ENCODE assay signal across 19 cellular contexts in genomic region chr14:32898876-32899275, GRCh38. TPM values are rescaled to one million over a fixed set of nuclear protein-coding genes. Genes with fewer than 3 reads are reported as not detected.
A peak's percentile ranks its signal among the peaks of the same experiment; 100 is the strongest.
DNase-seq lines count a peak whose midpoint lies in the region; TF ChIP-seq lines count a peak whose summit lies in the region.
"Had no signal": no experiment of that assay in that cellular context is flagged by ENCODE, and none has a peak within 500 bp of the region (broad histone marks: within the 10 kb centered on the region; RNA-seq: fewer than 3 reads in every experiment).

No MANE protein-coding gene starts in this region.

- H3K4me1 ChIP-seq in KMS-11 (ENCODE audit: low read depth, poor library complexity, severe bottlenecking) (peaks cover 33% of the 10 kb centered on the region), OCI-LY3 (ENCODE audit: low read length) (peaks cover 32% of the 10 kb centered on the region), fibroblast of lung (ENCODE audit: control insufficient read depth, extremely low read depth, insufficient read depth, low read length) (no peaks in the 10 kb centered on the region)
- H3K4me1 ChIP-seq: A549 had no signal

- H3K4me2 ChIP-seq in KMS-11 (peak overlapping the region; percentile 71), OCI-LY3 (ENCODE audit: low read length) (peak overlapping the region; percentile 62), fibroblast of lung (ENCODE audit: extremely low read depth, insufficient read depth, low read length) (no peak overlapping the region)
- H3K4me2 ChIP-seq: A549 had no signal

- H3K9me3 ChIP-seq in OCI-LY3 (ENCODE audit: insufficient read depth, low read length) (no peaks in the 10 kb centered on the region), fibroblast of lung (ENCODE audit: control insufficient read depth, insufficient read depth, low read depth, low read length) (no peaks in the 10 kb centered on the region)
- H3K9me3 ChIP-seq: A549 had no signal

- DNase-seq in GM12864 (ENCODE audit: low read depth), result peak; percentile 2
- DNase-seq in fibroblast of lung (ENCODE audit: low read depth in 2 of 2), result peak in 1 of 2 donors; percentile 30
- DNase-seq in activated gamma-delta T cell treated with Interleukin-2 at 50 U/mL for 16 hours, result no peak
- DNase-seq in G401 (ENCODE audit: low spot score), result no peak
- DNase-seq in posterior vena cava (ENCODE audit: low spot score), result no peak
- DNase-seq in effector CD8-positive, alpha-beta T cell (lab: John Stamatoyannopoulos, UW), result no peak
- DNase-seq: 8988T; C1 segment of cervical spinal cord; Calu3; CD4-positive, alpha-beta memory T cell; COR-L47; DND-41; GDM1; GM23248; H7; HCEC 1CT had no signal

- TF ChIP-seq CTCF in GM12864 (IDR thresholded peaks at IDR 0.05; ENCODE audit: low read depth, low read length, missing control alignments) (no peak), KMS-11 (conservative IDR thresholded peaks at IDR 0.05; ENCODE audit: low read depth, low read length) (no peak), OCI-LY3 (IDR thresholded peaks at IDR 0.05; ENCODE audit: low read depth, low read length) (no peak), fibroblast of lung (conservative IDR thresholded peaks at IDR 0.05 in 1 of 2, IDR thresholded peaks at IDR 0.05 in 1 of 2; ENCODE audit: low read depth in 1 of 2, low read length in 2 of 2) (no peak)

- intact Hi-C loops in posterior vena cava (cut with DNase I), result no loop called here

- H3K4me3 ChIP-seq in GM12864 (ENCODE audit: low read depth, low read length) (no peak overlapping the region), KMS-11 (IDR thresholded peaks at IDR 0.05; ENCODE audit: insufficient read depth, low read depth, low read length) (no peak overlapping the region), OCI-LY3 (ENCODE audit: low read length) (peak overlapping the region; percentile 38), fibroblast of lung (replicated peaks in 1 of 4; ENCODE audit: control extremely low read depth in 1 of 4, insufficient read depth in 1 of 4, low read depth in 3 of 4, low read length in 4 of 4) (no peak overlapping the region)
- H3K4me3 ChIP-seq: A549, GM23248 had no signal

- H2AFZ ChIP-seq in KMS-11 (ENCODE audit: low read depth) (no peak overlapping the region), OCI-LY3 (ENCODE audit: low read depth, low read length) (peak overlapping the region; percentile 29; the same call in 1 of the 2 replicates), fibroblast of lung (ENCODE audit: low read length) (peak overlapping the region; percentile 47)

- H3K27ac ChIP-seq in KMS-11 (peak overlapping the region; percentile 7; the same call in 1 of the 2 replicates), OCI-LY3 (ENCODE audit: low read length) (peak overlapping the region; percentile 71), fibroblast of lung (ENCODE audit: insufficient read depth, low read length) (no peak overlapping the region)
- H3K27ac ChIP-seq: A549, GM23248 had no signal

- H4K20me1 ChIP-seq in KMS-11 (ENCODE audit: insufficient read depth) (no peaks in the 10 kb centered on the region), OCI-LY3 (ENCODE audit: insufficient read depth, low read length) (no peaks in the 10 kb centered on the region), fibroblast of lung (ENCODE audit: control insufficient read depth, extremely low read depth, insufficient read depth, low read length) (no peaks in the 10 kb centered on the region)

- no peak overlapping the region for H3K9ac ChIP-seq in KMS-11
- peak overlapping the region; percentile 25; the same call in 1 of the 2 replicates for H3K9ac ChIP-seq in OCI-LY3 (ENCODE audit: low read length)
- no peak overlapping the region for H3K9ac ChIP-seq in fibroblast of lung (ENCODE audit: insufficient read depth, low read length)
- H3K9ac ChIP-seq: GM23248 had no signal

- H3K27me3 ChIP-seq in KMS-11 (ENCODE audit: insufficient read depth, low read depth), result no peaks in the 10 kb centered on the region
- no peaks in the 10 kb centered on the region for H3K27me3 ChIP-seq in OCI-LY3 (ENCODE audit: low read depth, low read length)
- no peaks in the 10 kb centered on the region for H3K27me3 ChIP-seq in fibroblast of lung (ENCODE audit: control insufficient read depth, insufficient read depth, low read length)

- H3K79me2 ChIP-seq in KMS-11 (ENCODE audit: insufficient read depth, low read depth) (no peaks in the 10 kb centered on the region), OCI-LY3 (ENCODE audit: low read length) (no peaks in the 10 kb centered on the region), fibroblast of lung (ENCODE audit: control insufficient read depth, insufficient read depth, low read length) (no peaks in the 10 kb centered on the region)

- no peaks in the 10 kb centered on the region for H3K36me3 ChIP-seq in KMS-11 (ENCODE audit: insufficient read depth)
- no peaks in the 10 kb centered on the region for H3K36me3 ChIP-seq in OCI-LY3 (replicated peaks; ENCODE audit: low read depth, low read length)
- no peaks in the 10 kb centered on the region for H3K36me3 ChIP-seq in fibroblast of lung (ENCODE audit: control insufficient read depth, insufficient read depth, low read length)

- in situ Hi-C loops in G401 (cut with HindIII; ENCODE audit: low sequenced_read_pairs), result no loop called here

RNA-seq across cellular contexts. Expression of gene NPAS3, which starts 39.8 kb away (rescaled TPM):
- total RNA-seq in fibroblast of lung (0.26 and 0.50 TPM in 2 replicates), posterior vena cava (1 to 10 TPM; 1.3 to 2.6 TPM)
- 0.08 and 0.10 TPM in 2 replicates for polyA plus RNA-seq in fibroblast of lung
- 0.05 and 0.09 TPM in 2 replicates for polyA plus RNA-seq in fibroblast of lung (2012)
- polyA minus RNA-seq in fibroblast of lung (ENCODE audit: low replicate concordance), result not detected in 2 replicates
- not detected in 2 replicates for total RNA-seq in G401 (2014; rRNA removed; shearing (Covaris generic))
- total RNA-seq: Calu3; CD4-positive, alpha-beta memory T cell had no signal
- polyA plus RNA-seq: A549; CD4-positive, alpha-beta memory T cell; GM23248 had no signal
